ENCODE assay signal across 15 cellular contexts in genomic region chr6:139249387-139249786, GRCh38. TPM values are rescaled to one million over a fixed set of nuclear protein-coding genes. Genes with fewer than 3 reads are reported as not detected.
DNase-seq lines count a peak whose midpoint lies in the region; ATAC-seq and TF ChIP-seq lines count a peak whose summit lies in the region.
"Had no signal": no experiment of that assay in that cellular context is flagged by ENCODE, and none has a peak within 500 bp of the region (broad histone marks: within the 10 kb centered on the region; RNA-seq: fewer than 3 reads in every experiment).

No MANE protein-coding gene starts in this region.

- CTCF ChIA-PET in activated CD8-positive, alpha-beta T cell treated with anti-CD3 and anti-CD28 coated beads, Interleukin-2, amount 10 ng/mL, durations not matched to agents 7 days and 5 days (lab: Charles Lee) = interaction anchor here (0.6 to 2.4 kb wide), 7 partner anchors 8 to 121 kb away, joined by 3 to 25 read pairs (median 5); no protein-coding TSS in a partner anchor
- CTCF ChIA-PET in MCF 10A (lab: Yijun Ruan, JAX) (interaction anchor here (0.6 to 1.9 kb wide), 4 partner anchors 10 to 775 kb away, joined by 3 to 5 read pairs (median 4); no protein-coding TSS in a partner anchor), SK-N-SH (lab: Yijun Ruan, JAX) (interaction anchor here (1.1 kb wide), 1 partner anchor 25 kb away, joined by 3 read pairs; no protein-coding TSS in a partner anchor)

- WGBS in SK-N-SH (ENCODE audit: low lambda C conversion rate) = 8% methylated on average over 4 of the region's 4 CpGs

- no peak overlapping the region for H3K4me3 Mint-ChIP-seq in activated CD8-positive, alpha-beta T cell treated with anti-CD3 and anti-CD28 coated beads, Interleukin-2, amount 10 ng/mL, durations not matched to agents 7 days and 5 days
- no peak overlapping the region for H3K4me3 Mint-ChIP-seq in MCF 10A (ENCODE audit: unreplicated experiment)

- no peak overlapping the region for H3K9ac ChIP-seq in SK-N-SH
- H3K9ac ChIP-seq: BLaER1 had no signal

- no peak for TF ChIP-seq RAD21 in SK-N-SH (IDR thresholded peaks at IDR 0.05; ENCODE audit: low read length)

- H3K27ac Mint-ChIP-seq in activated CD8-positive, alpha-beta T cell treated with anti-CD3 and anti-CD28 coated beads, Interleukin-2, amount 10 ng/mL, durations not matched to agents 7 days and 5 days = no peak overlapping the region
- H3K27ac Mint-ChIP-seq in MCF 10A (ENCODE audit: low read depth, unreplicated experiment) = no peak overlapping the region
- H3K27ac Mint-ChIP-seq: naive B cell had no signal

- no TSS peak for BruUV-seq in MCF 10A (replicated peaks; lab: Mats Ljungman, UMichigan)

- H3K27me3 Mint-ChIP-seq in activated CD8-positive, alpha-beta T cell treated with anti-CD3 and anti-CD28 coated beads, Interleukin-2, amount 10 ng/mL, durations not matched to agents 7 days and 5 days (ENCODE audit: low read depth) = no peaks in the 10 kb centered on the region
- H3K27me3 Mint-ChIP-seq in MCF 10A (ENCODE audit: insufficient read depth, unreplicated experiment) = no peaks in the 10 kb centered on the region
- H3K27me3 Mint-ChIP-seq: naive B cell had no signal

- POLR2A ChIA-PET in activated CD8-positive, alpha-beta T cell treated with anti-CD3 and anti-CD28 coated beads, Interleukin-2, amount 10 ng/mL, durations not matched to agents 7 days and 5 days (lab: Charles Lee) = no interaction called here
- POLR2A ChIA-PET in MCF 10A (lab: Yijun Ruan, JAX) (no interaction called here), SK-N-SH (lab: Yijun Ruan, JAX) (no interaction called here)

- H4K20me1 ChIP-seq in SK-N-SH (ENCODE audit: insufficient read depth) = no peaks in the 10 kb centered on the region
- H4K20me1 ChIP-seq: BLaER1 had no signal

- no peak overlapping the region for H3K4me2 ChIP-seq in SK-N-SH
- H3K4me2 ChIP-seq: BLaER1 had no signal

- intact Hi-C loops in MCF 10A (cut with micrococcal nuclease) = no loop called here

- peak; percentile 39 for DNase-seq in stimulated activated naive CD4-positive, alpha-beta T cell treated with Interleukin-2 at 50 U/mL for 16 hours (lab: John Stamatoyannopoulos, UW)
- no peak for DNase-seq in stimulated activated naive CD4-positive, alpha-beta T cell (lab: John Stamatoyannopoulos, UW)
- peak; percentile 22 for DNase-seq in activated CD8-positive, alpha-beta T cell treated with anti-CD3 and anti-CD28 coated beads, Interleukin-2, amount 10 ng/mL, durations not matched to agents 7 days and 5 days
- DNase-seq in left lobe of liver (ENCODE audit: low spot score) (no peak), MCF 10A (ENCODE audit: unreplicated experiment) (no peak), SK-N-SH (no peak), NCI-H82 treated with DMSO at 0.1 percent for 48 hours (lab: John Stamatoyannopoulos, UW; ENCODE audit: unreplicated experiment) (no peak)
- DNase-seq: activated CD4-positive, CD25-positive, alpha-beta regulatory T cell treated with anti-CD3 and anti-CD28 coated beads, Interleukin-2, amount 50 U/mL, for 72 hours; esophagus squamous epithelium; naive B cell; NCI-H524; SHP77 had no signal

- H3K9me3 Mint-ChIP-seq in activated CD8-positive, alpha-beta T cell treated with anti-CD3 and anti-CD28 coated beads, Interleukin-2, amount 10 ng/mL, durations not matched to agents 7 days and 5 days (ENCODE audit: insufficient read depth) = no peaks in the 10 kb centered on the region
- H3K9me3 Mint-ChIP-seq in MCF 10A (ENCODE audit: unreplicated experiment) = no peaks in the 10 kb centered on the region
- H3K9me3 Mint-ChIP-seq: naive B cell had no signal

- TF ChIP-seq CTCF in MCF 10A (IDR thresholded peaks at IDR 0.05; ENCODE audit: unreplicated experiment) = no peak
- TF ChIP-seq CTCF in SK-N-SH (IDR thresholded peaks at IDR 0.05) = no peak

- no peaks in the 10 kb centered on the region for H3K9me2 ChIP-seq in SK-N-SH

- H3K36me3 Mint-ChIP-seq in activated CD8-positive, alpha-beta T cell treated with anti-CD3 and anti-CD28 coated beads, Interleukin-2, amount 10 ng/mL, durations not matched to agents 7 days and 5 days (ENCODE audit: low read depth) = no peaks in the 10 kb centered on the region
- no peaks in the 10 kb centered on the region for H3K36me3 Mint-ChIP-seq in MCF 10A (ENCODE audit: insufficient read depth, unreplicated experiment)

- H3K9me3 ChIP-seq in SK-N-SH = no peaks in the 10 kb centered on the region
- H3K9me3 ChIP-seq: BLaER1, esophagus squamous epithelium, HAP-1 had no signal

- TF ChIP-seq EP300 in SK-N-SH (IDR thresholded peaks at IDR 0.05; ENCODE audit: borderline replicate concordance in 1 of 2, low read depth in 1 of 2, low read length in 1 of 2) = no peak

- H3F3A ChIP-seq in SK-N-SH (replicated peaks; ENCODE audit: insufficient read depth) = no peaks in the 10 kb centered on the region

- peaks cover 37% of the 10 kb centered on the region for H3K4me1 Mint-ChIP-seq in activated CD8-positive, alpha-beta T cell treated with anti-CD3 and anti-CD28 coated beads, Interleukin-2, amount 10 ng/mL, durations not matched to agents 7 days and 5 days (ENCODE audit: low read depth)
- no peaks in the 10 kb centered on the region for H3K4me1 Mint-ChIP-seq in MCF 10A (ENCODE audit: insufficient read depth, unreplicated experiment)

- H3K4me1 ChIP-seq in SK-N-SH (ENCODE audit: control insufficient read depth in 1 of 2, insufficient read depth in 2 of 2, low read depth in 1 of 2, low read length in 1 of 2) = no peaks in the 10 kb centered on the region
- H3K4me1 ChIP-seq: BLaER1, HAP-1 had no signal

- H3K27me3 ChIP-seq in SK-N-SH (ENCODE audit: insufficient read depth) = no peaks in the 10 kb centered on the region; the same call in 1 of the 2 replicates
- H3K27me3 ChIP-seq: BLaER1, esophagus squamous epithelium had no signal

- H3K36me3 ChIP-seq in SK-N-SH (replicated peaks in 1 of 2; ENCODE audit: control insufficient read depth in 1 of 2, insufficient read depth in 2 of 2, low read length in 1 of 2) = no peaks in the 10 kb centered on the region
- H3K36me3 ChIP-seq: esophagus squamous epithelium, HAP-1 had no signal

- no peak for ATAC-seq in activated CD8-positive, alpha-beta T cell treated with anti-CD3 and anti-CD28 coated beads, Interleukin-2, amount 10 ng/mL, durations not matched to agents 7 days and 5 days
- ATAC-seq in left lobe of liver (peak; percentile 21), HG03108 (IDR thresholded peaks at IDR 0.05; ENCODE audit: unreplicated experiment) (no peak)

- no peak overlapping the region for H2AFZ ChIP-seq in SK-N-SH (ENCODE audit: low read depth)

- H3K79me2 ChIP-seq in SK-N-SH (ENCODE audit: insufficient read depth) = no peaks in the 10 kb centered on the region

- no peak overlapping the region for H3K27ac ChIP-seq in SK-N-SH (ENCODE audit: low read depth in 2 of 2, low read length in 1 of 2)
- H3K27ac ChIP-seq: BLaER1 had no signal

- no peak overlapping the region for H3K4me3 ChIP-seq in SK-N-SH (ENCODE audit: low read depth in 2 of 2, low read length in 1 of 2)
- H3K4me3 ChIP-seq: BLaER1, esophagus squamous epithelium, HAP-1 had no signal

TF ChIP-seq in SK-N-SH, 30 proteins besides CTCF, POLR2A, EP300 and RAD21 (continues in another document):
- no peak for TF ChIP-seq SMC3 (IDR thresholded peaks at IDR 0.05; ENCODE audit: low read depth, low read length)
- TF ChIP-seq REST (IDR thresholded peaks at IDR 0.05; ENCODE audit: low read depth, low read length) = no peak
- TF ChIP-seq MEF2A (IDR thresholded peaks at IDR 0.05; ENCODE audit: borderline replicate concordance, low read depth) = no peak
- no peak for TF ChIP-seq USF2 (IDR thresholded peaks at IDR 0.05; ENCODE audit: borderline replicate concordance, low read depth, low read length)
- TF ChIP-seq SIN3A (IDR thresholded peaks at IDR 0.05; ENCODE audit: borderline replicate concordance, low read depth, low read length) = no peak
- TF ChIP-seq JUND (IDR thresholded peaks at IDR 0.05) = no peak
- TF ChIP-seq ELF1 (IDR thresholded peaks at IDR 0.05) = no peak
- no peak for TF ChIP-seq RCOR1 (IDR thresholded peaks at IDR 0.05; ENCODE audit: low read length)
- TF ChIP-seq YY1 (IDR thresholded peaks at IDR 0.05; ENCODE audit: low read depth) = no peak
- no peak for TF ChIP-seq GABPA (IDR thresholded peaks at IDR 0.05; ENCODE audit: low read depth)

RNA-seq across cellular contexts. Expression of gene TXLNB, which starts 42.4 kb away (rescaled TPM):
- total RNA-seq in activated CD8-positive, alpha-beta T cell treated with anti-CD3 and anti-CD28 coated beads, Interleukin-2, amount 10 ng/mL, durations not matched to agents 7 days and 5 days = under 1 TPM; 0.37 to 0.65 TPM
- total RNA-seq in left lobe of liver = 0.10 TPM
- not detected in 2 replicates for total RNA-seq in MCF 10A (2022)
- polyA plus RNA-seq in SK-N-SH (2012; rRNA removed) = 0.12 and 0.19 TPM in 2 replicates
- polyA plus RNA-seq in SK-N-SH (2012; cell fraction: cytosol; rRNA removed) = 0.16 and 0.22 TPM in 2 replicates
- 0.20 and 0.48 TPM in 2 replicates for polyA plus RNA-seq in SK-N-SH (2012; cell fraction: nucleus; rRNA removed)

Comparison
In these comparisons a context has a peak if more than half of its experiments do, and no peak if none do; other contexts are left out.
1. DNase-seq: peak in stimulated activated naive CD4-positive, alpha-beta T cell treated with Interleukin-2 at 50 U/mL for 16 hours (single experiment) and activated CD8-positive, alpha-beta T cell treated with anti-CD3 and anti-CD28 coated beads, Interleukin-2, amount 10 ng/mL, durations not matched to agents 7 days and 5 days (single experiment); none in stimulated activated naive CD4-positive, alpha-beta T cell (0 of 6), left lobe of liver (single experiment), MCF 10A (single experiment), SK-N-SH (single experiment) and NCI-H82 treated with DMSO at 0.1 percent for 48 hours (single experiment).